ENCODE assay signal across 8 cellular contexts in the genomic region with DNA sequence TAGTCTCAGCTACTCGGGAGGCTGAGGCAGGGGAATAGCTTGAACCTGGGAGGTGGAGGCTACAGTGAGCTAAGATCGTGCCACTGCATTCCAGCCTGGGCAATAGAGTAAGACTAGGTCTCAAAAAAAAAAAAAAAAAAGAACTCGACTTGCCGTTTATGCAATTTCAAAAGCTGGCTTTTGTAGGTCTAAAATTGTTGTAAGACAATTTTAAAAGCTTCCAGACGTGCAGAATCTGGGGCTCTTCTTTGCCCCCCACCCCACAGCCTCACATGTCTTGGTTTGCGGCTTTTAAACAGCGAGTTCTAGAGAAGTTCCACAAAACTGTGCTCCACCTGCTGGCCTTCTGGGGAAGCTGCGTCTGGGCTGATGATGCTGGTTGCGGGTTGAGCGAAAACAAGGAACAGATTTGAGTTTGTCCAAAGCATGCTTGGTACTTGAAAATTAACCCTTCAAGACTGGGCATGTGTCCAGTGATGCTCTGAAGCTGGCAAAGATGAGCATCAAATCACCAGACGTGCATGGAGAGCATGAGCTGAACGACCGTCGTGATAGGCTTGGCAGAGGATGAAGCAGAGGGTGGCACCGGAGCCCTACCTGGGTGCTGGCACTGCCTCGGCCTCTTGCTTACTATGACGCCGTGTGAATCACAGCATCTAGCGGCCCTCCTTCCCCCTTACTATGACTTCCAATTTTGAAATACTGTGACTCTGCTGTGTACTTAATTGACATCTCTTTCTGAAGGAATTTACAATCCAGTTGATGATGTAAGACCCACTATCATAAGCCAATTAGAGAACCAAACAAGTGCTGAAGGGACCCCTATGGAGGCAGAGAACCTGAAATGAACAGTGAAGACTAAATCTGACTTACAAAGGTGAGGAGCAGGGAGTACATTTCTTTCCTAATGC.
A peak's percentile ranks its signal among the peaks of the same experiment; 100 is the strongest.
DNase-seq lines count a peak whose midpoint lies in the region; ATAC-seq and TF ChIP-seq lines count a peak whose summit lies in the region.

No MANE protein-coding gene starts in this region.

- H3K4me3 Mint-ChIP-seq in activated CD4-positive, alpha-beta memory T cell treated with anti-CD3 and anti-CD28 coated beads for 36 hours: peak overlapping the region; percentile 71
- H3K4me3 Mint-ChIP-seq in endothelial cell (ENCODE audit: unreplicated experiment) (no peak overlapping the region), mesothelial cell of epicardium (no peak overlapping the region)

- POLR2A ChIA-PET in activated CD4-positive, alpha-beta memory T cell treated with anti-CD3 and anti-CD28 coated beads for 36 hours (lab: Charles Lee): interaction anchor here (0.7 to 2.0 kb wide), 4 partner anchors 11 to 102 kb away, joined by 3 to 10 read pairs (median 4); no protein-coding TSS in a partner anchor

- H3K27ac Mint-ChIP-seq in activated CD4-positive, alpha-beta memory T cell treated with anti-CD3 and anti-CD28 coated beads for 36 hours: peak overlapping the region; percentile 81
- H3K27ac Mint-ChIP-seq in endothelial cell (ENCODE audit: unreplicated experiment) (no peak overlapping the region), mesothelial cell of epicardium (no peak overlapping the region)

- intact Hi-C loops in activated CD4-positive, alpha-beta memory T cell treated with anti-CD3 and anti-CD28 coated beads for 36 hours (cut with micrococcal nuclease): loop anchor here (2.0 to 10.0 kb wide), 2 partner anchors 77 to 275 kb away; no protein-coding TSS in a partner anchor

- ATAC-seq in GM19455 (IDR thresholded peaks at IDR 0.05; ENCODE audit: unreplicated experiment) (peak; percentile 48), HG03378 (IDR thresholded peaks at IDR 0.05; ENCODE audit: unreplicated experiment) (no peak)

- no peaks in the 10 kb centered on the region for H3K9me3 Mint-ChIP-seq in activated CD4-positive, alpha-beta memory T cell treated with anti-CD3 and anti-CD28 coated beads for 36 hours
- no peaks in the 10 kb centered on the region for H3K9me3 Mint-ChIP-seq in endothelial cell (ENCODE audit: unreplicated experiment)
- H3K9me3 Mint-ChIP-seq in mesothelial cell of epicardium: no peaks in the 10 kb centered on the region

- peaks cover 66% of the 10 kb centered on the region for H3K4me1 Mint-ChIP-seq in activated CD4-positive, alpha-beta memory T cell treated with anti-CD3 and anti-CD28 coated beads for 36 hours (ENCODE audit: low read depth)
- peaks cover 7% of the 10 kb centered on the region for H3K4me1 Mint-ChIP-seq in endothelial cell (ENCODE audit: unreplicated experiment)
- peaks cover 40% of the 10 kb centered on the region for H3K4me1 Mint-ChIP-seq in mesothelial cell of epicardium

- DNase-seq in AML-193 (lab: John Stamatoyannopoulos, UW) (peak; percentile 51 to 72), NCI-H69 (lab: John Stamatoyannopoulos, UW) (peak; percentile 75), endothelial cell (ENCODE audit: low spot score) (peak; percentile 55), mesothelial cell of epicardium (ENCODE audit: low spot score in 2 of 2, unreplicated experiment in 2 of 2) (peak in 1 of 2 experiments; percentile 54)
- peak; percentile 82 for DNase-seq in activated CD4-positive, alpha-beta memory T cell treated with anti-CD3 and anti-CD28 coated beads for 36 hours
- DNase-seq in stimulated activated CD8-positive, alpha-beta memory T cell treated with anti-CD3 and anti-CD28 coated beads, Interleukin-7, amount 100 ng/mL, for 24 hours (ENCODE audit: low read depth): peak; percentile 30

- CTCF ChIA-PET in activated CD4-positive, alpha-beta memory T cell treated with anti-CD3 and anti-CD28 coated beads for 36 hours (lab: Charles Lee): interaction anchor here (0.6 to 6.8 kb wide), 26 partner anchors 9 to 363 kb away, joined by 3 to 66 read pairs (median 5); no protein-coding TSS in a partner anchor

- peaks cover 5% of the 10 kb centered on the region for H3K36me3 Mint-ChIP-seq in activated CD4-positive, alpha-beta memory T cell treated with anti-CD3 and anti-CD28 coated beads for 36 hours
- H3K36me3 Mint-ChIP-seq in endothelial cell (ENCODE audit: low read depth, unreplicated experiment) (no peaks in the 10 kb centered on the region), mesothelial cell of epicardium (no peaks in the 10 kb centered on the region)

- TF ChIP-seq CTCF in endothelial cell (IDR thresholded peaks at IDR 0.05; ENCODE audit: unreplicated experiment) (peak; percentile 77), mesothelial cell of epicardium (IDR thresholded peaks at IDR 0.05; ENCODE audit: unreplicated experiment) (peak; percentile 56)

- H3K27me3 Mint-ChIP-seq in activated CD4-positive, alpha-beta memory T cell treated with anti-CD3 and anti-CD28 coated beads for 36 hours: no peaks in the 10 kb centered on the region
- H3K27me3 Mint-ChIP-seq in endothelial cell (ENCODE audit: unreplicated experiment): peaks cover 1% of the 10 kb centered on the region
- H3K27me3 Mint-ChIP-seq in mesothelial cell of epicardium (ENCODE audit: low read depth): no peaks in the 10 kb centered on the region
